Comparison of ENCODE assay signal across 1 cellular context in genomic region chr7:141737836-141738591, GRCh38.
TF ChIP-seq lines count a peak whose summit lies in the region.

Gene SSBP1 (plus strand): TSS chr7:141738358. CDS start chr7:141739167, 809 bp downstream.

TF ChIP-seq in HepG2, 621 proteins besides CTCF, POLR2A, EP300 and RAD21 (continued from another document and continues in another):
- TF ChIP-seq ZNF646 (CRISPR knock-in tag; IDR thresholded peaks at IDR 0.05) (no peak), RBM39 (IDR thresholded peaks at IDR 0.05; ENCODE audit: low read depth, low read length, poor library complexity, severe bottlenecking) (peak; percentile 91), CERS6 (CRISPR knock-in tag; IDR thresholded peaks at IDR 0.05) (no peak), SNAPC2 (CRISPR knock-in tag; IDR thresholded peaks at IDR 0.05) (peak; percentile 90), ADNP (CRISPR knock-in tag; IDR thresholded peaks at IDR 0.05) (no peak), ZBTB2 (CRISPR knock-in tag; IDR thresholded peaks at IDR 0.05; ENCODE audit: low read depth) (no peak), GRHL1 (CRISPR knock-in tag; conservative IDR thresholded peaks at IDR 0.05) (no peak), MTERF4 (CRISPR knock-in tag; IDR thresholded peaks at IDR 0.05) (no peak), ZNF562 (CRISPR knock-in tag; IDR thresholded peaks at IDR 0.05; ENCODE audit: borderline replicate concordance) (no peak), ZMAT5 (CRISPR knock-in tag; IDR thresholded peaks at IDR 0.05; ENCODE audit: borderline replicate concordance, low read depth) (no peak), ATF3 (CRISPR knock-in tag; IDR thresholded peaks at IDR 0.05) (peak; percentile 69; the same call in 1 of the 2 replicates), ZSCAN30 (CRISPR knock-in tag; IDR thresholded peaks at IDR 0.05) (no peak), ZNF274 (CRISPR knock-in tag; IDR thresholded peaks at IDR 0.05) (peak; percentile 61), GABPA (IDR thresholded peaks at IDR 0.05; ENCODE audit: low read depth, low read length) (peak; percentile 93), GABPA (CRISPR knock-in tag; IDR thresholded peaks at IDR 0.05; ENCODE audit: low read depth) (peak; percentile 100), HNRNPUL1 (IDR thresholded peaks at IDR 0.05; ENCODE audit: low read depth, low read length) (no peak), ZNF335 (CRISPR knock-in tag; IDR thresholded peaks at IDR 0.05) (peak; percentile 86), ZNF44 (CRISPR knock-in tag; IDR thresholded peaks at IDR 0.05) (0 out of 2 replicates have a peak, but pooled peaks have one; percentile 22), ZNF740 (CRISPR knock-in tag; IDR thresholded peaks at IDR 0.05) (no peak), ZNF883 (CRISPR knock-in tag; IDR thresholded peaks at IDR 0.05; ENCODE audit: not compliant biosample characterization) (peak; percentile 89), ZNF512B (CRISPR knock-in tag; IDR thresholded peaks at IDR 0.05; ENCODE audit: borderline replicate concordance) (peak; percentile 73; the same call in 1 of the 2 replicates), NR2F2 (IDR thresholded peaks at IDR 0.05; ENCODE audit: borderline replicate concordance, low read depth) (peak; percentile 61; the same call in 1 of the 2 replicates), ZBTB42 (CRISPR knock-in tag; IDR thresholded peaks at IDR 0.05) (no peak), GLMP (CRISPR knock-in tag; IDR thresholded peaks at IDR 0.05; ENCODE audit: borderline replicate concordance) (no peak), ZSCAN12 (CRISPR knock-in tag; IDR thresholded peaks at IDR 0.05) (no peak), REST (IDR thresholded peaks at IDR 0.05; ENCODE audit: borderline replicate concordance in 1 of 2, low read depth in 1 of 2, low read length in 2 of 2) (peak in 1 of 2 experiments; percentile 55; a peak in 1 of 4 replicates), ZBTB10 (CRISPR knock-in tag; IDR thresholded peaks at IDR 0.05; ENCODE audit: borderline replicate concordance) (no peak)
